ENCODE assay signal across 1 cellular context in the genomic region with DNA sequence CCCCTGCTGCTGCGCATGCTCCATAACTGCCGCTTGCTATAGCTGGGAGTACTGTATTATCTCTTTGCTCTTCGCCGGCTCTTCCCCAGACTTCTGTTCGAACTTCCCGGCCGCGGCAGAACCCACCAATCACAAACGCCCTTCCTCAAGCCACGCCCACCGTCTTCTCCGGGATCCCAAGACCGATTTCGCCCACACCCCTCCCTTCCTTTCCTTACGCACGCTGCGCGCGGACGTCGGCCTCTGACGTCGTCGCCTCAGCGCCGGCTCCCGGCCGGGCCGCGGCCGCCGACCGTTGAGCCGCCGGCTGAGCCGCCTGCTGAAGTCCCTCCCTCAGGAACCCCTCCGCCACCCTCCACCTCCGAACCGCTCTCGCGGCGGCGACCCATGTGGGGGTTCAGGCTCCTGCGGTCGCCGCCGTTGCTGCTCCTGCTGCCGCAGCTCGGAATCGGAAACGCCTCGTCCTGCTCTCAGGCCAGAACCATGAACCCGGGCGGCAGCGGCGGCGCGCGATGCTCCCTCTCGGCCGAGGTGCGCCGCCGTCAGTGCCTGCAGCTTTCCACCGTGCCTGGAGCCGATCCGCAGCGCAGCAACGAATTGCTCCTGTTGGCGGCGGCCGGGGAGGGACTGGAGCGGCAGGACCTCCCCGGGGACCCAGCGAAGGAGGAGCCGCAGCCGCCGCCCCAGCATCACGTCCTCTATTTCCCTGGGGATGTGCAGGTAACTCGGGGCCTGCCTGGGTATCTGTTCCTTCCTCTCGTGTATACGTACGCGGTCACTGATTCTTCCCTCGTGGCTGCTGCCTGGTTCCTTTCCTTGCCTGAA.
A peak's percentile ranks its signal among the peaks of the same experiment; 100 is the strongest.
TF ChIP-seq lines count a peak whose summit lies in the region.

A gene with protein sequence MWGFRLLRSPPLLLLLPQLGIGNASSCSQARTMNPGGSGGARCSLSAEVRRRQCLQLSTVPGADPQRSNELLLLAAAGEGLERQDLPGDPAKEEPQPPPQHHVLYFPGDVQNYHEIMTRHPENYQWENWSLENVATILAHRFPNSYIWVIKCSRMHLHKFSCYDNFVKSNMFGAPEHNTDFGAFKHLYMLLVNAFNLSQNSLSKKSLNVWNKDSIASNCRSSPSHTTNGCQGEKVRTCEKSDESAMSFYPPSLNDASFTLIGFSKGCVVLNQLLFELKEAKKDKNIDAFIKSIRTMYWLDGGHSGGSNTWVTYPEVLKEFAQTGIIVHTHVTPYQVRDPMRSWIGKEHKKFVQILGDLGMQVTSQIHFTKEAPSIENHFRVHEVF (plus strand): TSS at position 242 of the 825 bp plus-strand sequence. CDS start 146 bp downstream, at position 388.

TF ChIP-seq in HCT116, 20 proteins besides CTCF, POLR2A, EP300 and RAD21 (continued from another document):
- TF ChIP-seq ZFX (IDR thresholded peaks at IDR 0.05) (peak; percentile 90), CEBPB (IDR thresholded peaks at IDR 0.05; ENCODE audit: low read depth) (no peak), YY1 (IDR thresholded peaks at IDR 0.05; ENCODE audit: extremely low read depth, insufficient replicate concordance, low read depth, low read length) (no peak), JUND (IDR thresholded peaks at IDR 0.05) (no peak)
- TF ChIP-seq, protein P1, sequence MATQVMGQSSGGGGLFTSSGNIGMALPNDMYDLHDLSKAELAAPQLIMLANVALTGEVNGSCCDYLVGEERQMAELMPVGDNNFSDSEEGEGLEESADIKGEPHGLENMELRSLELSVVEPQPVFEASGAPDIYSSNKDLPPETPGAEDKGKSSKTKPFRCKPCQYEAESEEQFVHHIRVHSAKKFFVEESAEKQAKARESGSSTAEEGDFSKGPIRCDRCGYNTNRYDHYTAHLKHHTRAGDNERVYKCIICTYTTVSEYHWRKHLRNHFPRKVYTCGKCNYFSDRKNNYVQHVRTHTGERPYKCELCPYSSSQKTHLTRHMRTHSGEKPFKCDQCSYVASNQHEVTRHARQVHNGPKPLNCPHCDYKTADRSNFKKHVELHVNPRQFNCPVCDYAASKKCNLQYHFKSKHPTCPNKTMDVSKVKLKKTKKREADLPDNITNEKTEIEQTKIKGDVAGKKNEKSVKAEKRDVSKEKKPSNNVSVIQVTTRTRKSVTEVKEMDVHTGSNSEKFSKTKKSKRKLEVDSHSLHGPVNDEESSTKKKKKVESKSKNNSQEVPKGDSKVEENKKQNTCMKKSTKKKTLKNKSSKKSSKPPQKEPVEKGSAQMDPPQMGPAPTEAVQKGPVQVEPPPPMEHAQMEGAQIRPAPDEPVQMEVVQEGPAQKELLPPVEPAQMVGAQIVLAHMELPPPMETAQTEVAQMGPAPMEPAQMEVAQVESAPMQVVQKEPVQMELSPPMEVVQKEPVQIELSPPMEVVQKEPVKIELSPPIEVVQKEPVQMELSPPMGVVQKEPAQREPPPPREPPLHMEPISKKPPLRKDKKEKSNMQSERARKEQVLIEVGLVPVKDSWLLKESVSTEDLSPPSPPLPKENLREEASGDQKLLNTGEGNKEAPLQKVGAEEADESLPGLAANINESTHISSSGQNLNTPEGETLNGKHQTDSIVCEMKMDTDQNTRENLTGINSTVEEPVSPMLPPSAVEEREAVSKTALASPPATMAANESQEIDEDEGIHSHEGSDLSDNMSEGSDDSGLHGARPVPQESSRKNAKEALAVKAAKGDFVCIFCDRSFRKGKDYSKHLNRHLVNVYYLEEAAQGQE (IDR thresholded peaks at IDR 0.05; ENCODE audit: low read depth): no peak
